14 cellular contexts compared by ENCODE assay signal in the genomic region with DNA sequence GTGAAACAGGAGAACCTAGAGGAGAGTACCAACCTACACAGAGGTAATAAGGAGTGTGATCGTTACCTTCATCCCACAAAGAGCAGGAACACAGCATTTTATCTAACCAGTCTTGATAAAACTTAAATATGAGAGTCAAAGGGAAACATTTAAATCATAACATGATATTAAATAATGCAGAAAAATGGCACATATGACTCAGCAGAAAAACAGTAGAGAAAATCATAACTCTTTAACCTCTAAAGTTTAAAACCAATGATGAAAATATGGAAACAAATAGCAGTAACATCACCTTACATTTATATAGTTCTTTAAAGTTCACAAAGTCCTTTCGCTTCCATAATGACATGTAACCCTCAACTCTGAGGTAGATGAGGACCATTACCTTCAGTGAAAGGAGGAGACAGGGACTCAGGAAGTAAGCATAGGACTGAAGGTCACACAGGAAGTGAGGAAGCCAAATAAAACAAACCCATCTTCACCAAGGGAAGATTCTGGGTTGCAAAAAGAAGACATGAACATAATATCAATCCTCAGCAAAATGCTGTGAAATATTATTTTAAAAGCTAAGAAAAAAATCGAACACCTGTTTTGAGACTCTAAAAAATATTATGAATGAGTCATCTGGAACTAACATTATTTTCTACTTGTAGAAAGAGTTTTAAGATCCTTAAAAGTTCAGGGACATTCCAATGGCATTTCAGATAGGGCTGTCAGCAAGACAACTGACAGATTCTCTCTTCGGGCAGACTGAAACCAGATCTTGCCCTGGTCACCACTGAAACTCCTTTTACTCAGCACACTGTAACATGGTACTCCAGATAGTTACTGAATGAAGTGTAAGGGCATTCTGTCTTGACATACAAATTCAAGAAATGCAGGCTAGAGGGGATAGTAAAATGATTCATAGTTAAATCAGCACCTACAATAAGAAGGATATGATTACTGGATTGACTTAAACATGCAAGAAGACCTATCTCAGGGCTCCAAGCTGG.
DNase-seq lines count a peak whose midpoint lies in the region; ATAC-seq and TF ChIP-seq lines count a peak whose summit lies in the region.
"Had no signal": no experiment of that assay in that cellular context is flagged by ENCODE, and none has a peak within 500 bp of the region (broad histone marks: within the 10 kb centered on the region; RNA-seq: fewer than 3 reads in every experiment).

No MANE protein-coding gene starts in this region.

- H3K36me3 ChIP-seq in effector memory CD4-positive, alpha-beta T cell (ENCODE audit: control insufficient read depth, insufficient read depth, low read length): no peaks in the 10 kb centered on the region
- H3K36me3 ChIP-seq: SJCRH30 had no signal

- no peak for DNase-seq in stimulated activated naive CD8-positive, alpha-beta T cell treated with anti-CD3 and anti-CD28 coated beads, Interleukin-15, Interleukin-2, amounts not matched to agents 100 U/mL and 50 U/mL, for 24 hours
- no peak for DNase-seq in stimulated activated naive CD8-positive, alpha-beta T cell treated with anti-CD3 and anti-CD28 coated beads, Interleukin-15, amount 100 ng/mL, for 72 hours
- DNase-seq in epithelial cell of prostate (ENCODE audit: low read depth, low spot score) (no peak), NCI-H2196 treated with DMSO at 0.1 percent for 48 hours (lab: John Stamatoyannopoulos, UW; ENCODE audit: unreplicated experiment) (no peak), NCI-H82 (lab: John Stamatoyannopoulos, UW) (no peak), CD14-positive monocyte (ENCODE audit: low spot score) (no peak)
- DNase-seq in effector memory CD4-positive, alpha-beta T cell: no peak
- DNase-seq: activated CD4-positive, alpha-beta T cell treated with anti-CD3 and anti-CD28 coated beads for 48 hours; GDM1; NCI-H446 treated with DMSO at 0.1 percent for 48 hours; small intestine had no signal

- no peaks in the 10 kb centered on the region for H3K4me1 ChIP-seq in effector memory CD4-positive, alpha-beta T cell (ENCODE audit: control insufficient read depth, insufficient read depth, low read length, poor library complexity, severe bottlenecking)

- H3K27me3 ChIP-seq in effector memory CD4-positive, alpha-beta T cell (replicated peaks; ENCODE audit: control insufficient read depth, insufficient read depth, low read length, poor library complexity, severe bottlenecking): no peaks in the 10 kb centered on the region
- H3K27me3 ChIP-seq: SJCRH30 had no signal

- ATAC-seq in stimulated activated naive CD8-positive, alpha-beta T cell treated with anti-CD3 and anti-CD28 coated beads, Interleukin-15, Interleukin-2, amounts not matched to agents 100 U/mL and 50 U/mL, for 24 hours: peak; percentile 59
- no peak for ATAC-seq in stimulated activated naive CD8-positive, alpha-beta T cell treated with anti-CD3 and anti-CD28 coated beads, Interleukin-15, amount 100 ng/mL, for 72 hours
- peak; percentile 78 for ATAC-seq in HG03439 (IDR thresholded peaks at IDR 0.05; ENCODE audit: unreplicated experiment)

- H3K4me1 Mint-ChIP-seq in stimulated activated naive CD8-positive, alpha-beta T cell treated with anti-CD3 and anti-CD28 coated beads, Interleukin-15, amount 100 ng/mL, for 72 hours: peaks cover 14% of the 10 kb centered on the region
- no peaks in the 10 kb centered on the region for H3K4me1 Mint-ChIP-seq in CD14-positive monocyte

- no peak overlapping the region for H3K4me3 ChIP-seq in effector memory CD4-positive, alpha-beta T cell (ENCODE audit: insufficient read depth, low read depth, low read length, poor library complexity, severe bottlenecking)
- H3K4me3 ChIP-seq: SJCRH30 had no signal

- peaks cover 11% of the 10 kb centered on the region for H3K27me3 Mint-ChIP-seq in stimulated activated naive CD8-positive, alpha-beta T cell treated with anti-CD3 and anti-CD28 coated beads, Interleukin-15, amount 100 ng/mL, for 72 hours
- peaks cover 0 to 4% (median 1%) of the 10 kb centered on the region in 3 donors for H3K27me3 Mint-ChIP-seq in CD14-positive monocyte (ENCODE audit: low read depth in 3 of 3)

- no peaks in the 10 kb centered on the region for H3K36me3 Mint-ChIP-seq in CD14-positive monocyte
- H3K36me3 Mint-ChIP-seq: activated naive CD4-positive, alpha-beta T cell treated with anti-CD3 and anti-CD28 coated beads, Interleukin-2, amount 50 U/mL, for 72 hours had no signal

- H3K9me3 ChIP-seq in effector memory CD4-positive, alpha-beta T cell (ENCODE audit: control insufficient read depth, low read length): no peaks in the 10 kb centered on the region
- H3K9me3 ChIP-seq: SJCRH30 had no signal

- no peak overlapping the region for H3K4me3 Mint-ChIP-seq in stimulated activated naive CD8-positive, alpha-beta T cell treated with anti-CD3 and anti-CD28 coated beads, Interleukin-15, amount 100 ng/mL, for 72 hours
- H3K4me3 Mint-ChIP-seq in CD14-positive monocyte: no peak overlapping the region

- intact Hi-C loops in CD14-positive monocyte (cut with micrococcal nuclease): no loop called here

- H3K9me3 Mint-ChIP-seq in stimulated activated naive CD8-positive, alpha-beta T cell treated with anti-CD3 and anti-CD28 coated beads, Interleukin-15, amount 100 ng/mL, for 72 hours: no peaks in the 10 kb centered on the region
- peaks cover 0 to 2% (median 0%) of the 10 kb centered on the region in 7 donors for H3K9me3 Mint-ChIP-seq in CD14-positive monocyte
- H3K9me3 Mint-ChIP-seq: activated naive CD4-positive, alpha-beta T cell treated with anti-CD3 and anti-CD28 coated beads, Interleukin-2, amount 50 U/mL, for 72 hours had no signal

- no peak overlapping the region for H3K27ac Mint-ChIP-seq in stimulated activated naive CD8-positive, alpha-beta T cell treated with anti-CD3 and anti-CD28 coated beads, Interleukin-15, amount 100 ng/mL, for 72 hours
- H3K27ac Mint-ChIP-seq in CD14-positive monocyte: no peak overlapping the region
- H3K27ac Mint-ChIP-seq: activated naive CD4-positive, alpha-beta T cell treated with anti-CD3 and anti-CD28 coated beads, Interleukin-2, amount 50 U/mL, for 72 hours had no signal

- no peak for TF ChIP-seq CTCF in CD14-positive monocyte (IDR thresholded peaks at IDR 0.05)

- H3K27ac ChIP-seq in epithelial cell of prostate: peak overlapping the region; percentile 36
- no peak overlapping the region for H3K27ac ChIP-seq in effector memory CD4-positive, alpha-beta T cell (ENCODE audit: insufficient read depth, low read length, poor library complexity, severe bottlenecking)
- H3K27ac ChIP-seq: SJCRH30 had no signal
